16 cellular contexts compared by ENCODE assay signal in the genomic region with DNA sequence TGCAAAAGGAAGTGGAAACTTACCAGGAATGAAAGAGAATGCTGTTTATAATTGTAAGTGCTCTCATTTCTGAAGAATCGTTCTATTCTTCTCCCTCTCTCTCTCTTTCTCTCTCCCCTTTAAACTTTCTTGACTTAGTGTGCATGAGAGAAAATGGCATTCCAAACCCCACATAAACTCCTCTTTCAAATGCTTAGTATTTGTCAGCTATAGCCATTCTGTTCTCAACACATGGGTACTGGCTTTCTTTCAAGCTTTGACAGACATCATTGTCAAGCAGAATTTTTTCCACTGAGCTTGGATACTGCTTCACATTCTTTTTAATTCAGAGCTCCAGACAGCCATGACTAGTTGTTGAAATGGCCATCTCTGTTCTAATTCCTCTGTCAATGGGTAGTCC. TPM values are rescaled to one million over a fixed set of nuclear protein-coding genes. Genes with fewer than 3 reads are reported as not detected.
DNase-seq lines count a peak whose midpoint lies in the region; ATAC-seq and TF ChIP-seq lines count a peak whose summit lies in the region.
"Had no signal": no experiment of that assay in that cellular context is flagged by ENCODE, and none has a peak within 500 bp of the region (broad histone marks: within the 10 kb centered on the region; RNA-seq: fewer than 3 reads in every experiment).

No MANE protein-coding gene starts in this region.

- no peaks in the 10 kb centered on the region for H3K9me3 Mint-ChIP-seq in glutamatergic neuron (ENCODE audit: unreplicated experiment)
- H3K9me3 Mint-ChIP-seq: activated naive CD4-positive, alpha-beta T cell treated with anti-CD3 and anti-CD28 coated beads for 36 hours; HFFc6 had no signal

- H3K4me1 Mint-ChIP-seq in glutamatergic neuron (ENCODE audit: low read depth, unreplicated experiment) = no peaks in the 10 kb centered on the region

- ATAC-seq in esophagus mucosa = no peak

- DNase-seq in AG10803 (ENCODE audit: low read depth) = peak; percentile 26
- DNase-seq in EH (ENCODE audit: low read depth) = peak; percentile 17
- peak; percentile 77 for DNase-seq in astrocyte of the hippocampus (ENCODE audit: low read depth, low spot score)
- DNase-seq in midbrain (lab: John Stamatoyannopoulos, UW) = peak; percentile 15
- no peak for DNase-seq in glutamatergic neuron
- no peak for DNase-seq in kidney glomerular epithelial cell (lab: John Stamatoyannopoulos, UW)
- DNase-seq in NOMO-1 treated with DMSO at 0.1 percent for 48 hours (lab: John Stamatoyannopoulos, UW; ENCODE audit: unreplicated experiment) = no peak
- DNase-seq: HFFc6, left ventricle myocardium inferior, NCI-H1930, NCI-H69, T1000 had no signal

- H3K36me3 Mint-ChIP-seq in glutamatergic neuron (ENCODE audit: unreplicated experiment) = no peaks in the 10 kb centered on the region

- no peak overlapping the region for H3K27ac Mint-ChIP-seq in glutamatergic neuron (ENCODE audit: unreplicated experiment)
- H3K27ac Mint-ChIP-seq: activated naive CD4-positive, alpha-beta T cell treated with anti-CD3 and anti-CD28 coated beads for 36 hours; HFFc6 had no signal

- TF ChIP-seq CTCF in AG10803 (conservative IDR thresholded peaks at IDR 0.05; ENCODE audit: low read length) = no peak
- no peak for TF ChIP-seq CTCF in glutamatergic neuron (IDR thresholded peaks at IDR 0.05; ENCODE audit: partially characterized antibody, unreplicated experiment)

- H3K4me3 ChIP-seq in AG10803 (ENCODE audit: low read length) = no peak overlapping the region
- H3K4me3 ChIP-seq: esophagus muscularis mucosa, left ventricle myocardium inferior, transverse colon had no signal

- no peak overlapping the region for H3K4me3 Mint-ChIP-seq in glutamatergic neuron (ENCODE audit: unreplicated experiment)
- H3K4me3 Mint-ChIP-seq: activated naive CD4-positive, alpha-beta T cell treated with anti-CD3 and anti-CD28 coated beads for 36 hours; HFFc6 had no signal

- no peaks in the 10 kb centered on the region for H3K27me3 Mint-ChIP-seq in glutamatergic neuron (ENCODE audit: unreplicated experiment)

RNA-seq across cellular contexts. Expression of a gene that starts 51.1 kb away (rescaled TPM):
- total RNA-seq in esophagus mucosa (21.8 TPM), glutamatergic neuron (ENCODE audit: unreplicated experiment) (206 TPM)

Comparison
In these comparisons a context has a peak if more than half of its experiments do, and no peak if none do; other contexts are left out.
1. DNase-seq: peak in AG10803 (single experiment), EH (single experiment), astrocyte of the hippocampus (single experiment) and midbrain (single experiment); none in glutamatergic neuron (single experiment), kidney glomerular epithelial cell (single experiment) and NOMO-1 treated with DMSO at 0.1 percent for 48 hours (single experiment).